Comparison of ENCODE assay signal across 8 cellular contexts in the genomic region with DNA sequence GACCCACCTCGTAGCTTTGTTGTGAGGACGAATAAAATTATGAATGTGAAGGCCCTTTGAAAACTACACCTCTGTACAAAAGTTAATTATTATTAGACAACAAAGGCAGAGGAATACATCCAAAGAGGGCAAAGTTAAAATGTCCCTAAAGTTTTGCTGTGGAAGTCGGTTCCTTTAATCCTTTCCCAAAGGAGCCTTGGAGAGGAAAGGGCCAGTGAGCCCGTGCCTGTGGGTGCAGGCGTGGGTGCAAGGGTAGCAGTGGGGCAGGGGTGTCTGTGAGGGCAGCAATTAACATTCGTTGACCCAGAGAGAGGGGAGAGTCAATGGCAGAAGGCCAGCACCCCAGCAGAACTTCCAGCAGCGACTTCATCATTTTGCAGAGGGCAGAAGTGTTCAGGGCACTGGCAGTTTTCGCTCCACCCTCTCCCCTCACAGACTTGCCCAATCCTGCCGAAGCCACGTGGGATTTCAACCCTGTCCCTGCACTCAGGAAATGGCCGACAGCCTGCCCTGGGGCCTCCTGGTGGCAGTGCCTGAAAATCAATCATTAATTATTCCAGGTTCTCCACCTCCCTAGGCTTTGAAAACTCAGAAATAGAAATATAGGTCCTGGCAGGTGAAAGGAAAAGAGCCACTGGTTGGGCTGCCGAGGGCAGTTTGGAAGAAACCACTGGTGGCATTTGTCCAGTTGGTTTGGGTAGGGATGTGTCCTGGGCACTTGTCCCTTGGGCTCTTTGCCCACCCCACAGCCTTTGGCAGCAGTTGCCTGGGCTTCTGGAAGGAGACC. TPM values are rescaled to one million over a fixed set of nuclear protein-coding genes. Genes with fewer than 3 reads are reported as not detected.
A peak's percentile ranks its signal among the peaks of the same experiment; 100 is the strongest.
DNase-seq lines count a peak whose midpoint lies in the region; ATAC-seq and TF ChIP-seq lines count a peak whose summit lies in the region.

No MANE protein-coding gene starts in this region.

- H3K27ac ChIP-seq in mammary epithelial cell (ENCODE audit: insufficient read depth, low read depth, low read length) (peak overlapping the region; percentile 99), lung (ENCODE audit: low read depth in 1 of 2, low read length in 1 of 2) (peak overlapping the region; percentile 61 to 92)

- no peaks in the 10 kb centered on the region for H3K79me2 ChIP-seq in mammary epithelial cell (ENCODE audit: insufficient read depth, low read length)

- H2AFZ ChIP-seq in mammary epithelial cell (ENCODE audit: low read depth, low read length): peak overlapping the region; percentile 15

- peak overlapping the region; percentile 61 for H3K4me2 ChIP-seq in mammary epithelial cell (ENCODE audit: insufficient read depth, low read depth, low read length)

- TSS peak; percentile 19 for BruUV-seq in mammary epithelial cell (replicated peaks; lab: Mats Ljungman, UMichigan)

- H3K36me3 ChIP-seq in mammary epithelial cell (ENCODE audit: insufficient read depth, low read length) (no peaks in the 10 kb centered on the region), lung (ENCODE audit: control insufficient read depth in 2 of 2, insufficient read depth in 2 of 2, low read length in 2 of 2) (no peaks in the 10 kb centered on the region)

- peak overlapping the region; percentile 88 for H3K9ac ChIP-seq in mammary epithelial cell (ENCODE audit: insufficient read depth, low read length)

- intact Hi-C loops in mammary epithelial cell (cut with micrococcal nuclease): loop anchor here (1.0 kb wide), 7 partner anchors 22 to 87 kb away; no protein-coding TSS in a partner anchor

- dilution Hi-C loops in mammary epithelial cell (cut with HindIII; ENCODE audit: low sequenced_read_pairs): no loop called here

- H4K20me1 ChIP-seq in mammary epithelial cell (ENCODE audit: insufficient read depth, low read length): no peaks in the 10 kb centered on the region

- no peaks in the 10 kb centered on the region for H3K9me3 ChIP-seq in mammary epithelial cell (replicated peaks; ENCODE audit: insufficient read depth, low read length)
- peaks cover 0 to under 1% of the 10 kb centered on the region in 2 donors for H3K9me3 ChIP-seq in lung (ENCODE audit: control insufficient read depth in 2 of 2, insufficient read depth in 1 of 2, low read length in 1 of 2)

- H3K27me3 ChIP-seq in mammary epithelial cell (ENCODE audit: insufficient read depth, low read length) (no peaks in the 10 kb centered on the region), lung (ENCODE audit: control insufficient read depth, insufficient read depth) (no peaks in the 10 kb centered on the region)

- WGBS in mammary epithelial cell (ENCODE audit: low coverage, missing lambda C conversion rate): 15% methylated on average over 10 of the region's 12 CpGs
- WGBS in lung, 2 donors: 41 to 53% methylated on average over 12 of the region's 12 CpGs

- ATAC-seq in lung (ENCODE audit: insufficient read depth, low FRiP score): peak; percentile 29

- DNase-seq in A172 (ENCODE audit: low spot score) (peak; percentile 89), mammary epithelial cell (peak; percentile 81), lung (ENCODE audit: low spot score) (peak; percentile 83), NCI-H1930 (lab: John Stamatoyannopoulos, UW) (no peak), NCI-H1092 (lab: John Stamatoyannopoulos, UW) (no peak), NK-92 (lab: John Stamatoyannopoulos, UW; ENCODE audit: unreplicated experiment) (no peak)
- DNase-seq in activated effector memory CD4-positive, alpha-beta T cell treated with Interleukin-2 at 50 U/mL for 16 hours: no peak

- TF ChIP-seq CTCF in mammary epithelial cell (conservative IDR thresholded peaks at IDR 0.05 in 1 of 2, IDR thresholded peaks at IDR 0.05 in 1 of 2; ENCODE audit: extremely low read depth in 1 of 2, insufficient read depth in 1 of 2, low read depth in 1 of 2, low read length in 2 of 2) (peak; percentile 14 to 47), lung (IDR thresholded peaks at IDR 0.05; ENCODE audit: control extremely low read depth, extremely low read depth) (no peak)

- H3K4me3 ChIP-seq in mammary epithelial cell (replicated peaks in 1 of 3; ENCODE audit: insufficient read depth in 1 of 3, low read depth in 2 of 3, low read length in 3 of 3): no peak overlapping the region
- no peak overlapping the region for H3K4me3 ChIP-seq in lung

- in situ Hi-C loops in mammary epithelial cell (cut with MboI; ENCODE audit: low sequenced_read_pairs in 2 of 2): no loop called here

- H3K4me1 ChIP-seq in mammary epithelial cell (ENCODE audit: insufficient read depth, low read length) (peaks cover 47% of the 10 kb centered on the region), lung (ENCODE audit: control insufficient read depth in 2 of 2, insufficient read depth in 2 of 2, low read length in 2 of 2) (peaks cover 2 to 10% of the 10 kb centered on the region in 2 donors)

- peak; percentile 46 for TF ChIP-seq RAD21 in Ishikawa (IDR thresholded peaks at IDR 0.05; ENCODE audit: low read depth)

- peak; percentile 86 for TF ChIP-seq EP300 in Ishikawa (IDR thresholded peaks at IDR 0.05; ENCODE audit: borderline replicate concordance)

- CTCF ChIA-PET in mammary epithelial cell (lab: Charles Lee; ENCODE audit: low non-redundant PET): interaction anchor here (0.6 to 0.7 kb wide), 2 partner anchors 34 to 44 kb away, joined by 3 read pairs; no protein-coding TSS in a partner anchor

TF ChIP-seq in Ishikawa, 13 proteins besides CTCF, POLR2A, EP300 and RAD21:
- TF ChIP-seq ZBTB7A (IDR thresholded peaks at IDR 0.05; ENCODE audit: low read depth): no peak
- peak; percentile 94 for TF ChIP-seq CEBPB (IDR thresholded peaks at IDR 0.05)
- TF ChIP-seq, protein P1, sequence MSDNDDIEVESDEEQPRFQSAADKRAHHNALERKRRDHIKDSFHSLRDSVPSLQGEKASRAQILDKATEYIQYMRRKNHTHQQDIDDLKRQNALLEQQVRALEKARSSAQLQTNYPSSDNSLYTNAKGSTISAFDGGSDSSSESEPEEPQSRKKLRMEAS (IDR thresholded peaks at IDR 0.05): peak; percentile 97
- no peak; the same call in 1 of the 2 replicates for TF ChIP-seq FOXM1 (IDR thresholded peaks at IDR 0.05; ENCODE audit: borderline replicate concordance, low read depth)
- TF ChIP-seq CREB1 (IDR thresholded peaks at IDR 0.05; ENCODE audit: low read depth): no peak
- TF ChIP-seq EGR1 (IDR thresholded peaks at IDR 0.05): peak; percentile 43; the same call in 1 of the 2 replicates
- TF ChIP-seq, protein P2, sequence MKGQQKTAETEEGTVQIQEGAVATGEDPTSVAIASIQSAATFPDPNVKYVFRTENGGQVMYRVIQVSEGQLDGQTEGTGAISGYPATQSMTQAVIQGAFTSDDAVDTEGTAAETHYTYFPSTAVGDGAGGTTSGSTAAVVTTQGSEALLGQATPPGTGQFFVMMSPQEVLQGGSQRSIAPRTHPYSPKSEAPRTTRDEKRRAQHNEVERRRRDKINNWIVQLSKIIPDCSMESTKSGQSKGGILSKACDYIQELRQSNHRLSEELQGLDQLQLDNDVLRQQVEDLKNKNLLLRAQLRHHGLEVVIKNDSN (IDR thresholded peaks at IDR 0.05): peak; percentile 86
- peak; percentile 40; the same call in 1 of the 2 replicates for TF ChIP-seq TEAD4 (IDR thresholded peaks at IDR 0.05)
- peak; percentile 88 for TF ChIP-seq TCF12 (IDR thresholded peaks at IDR 0.05; ENCODE audit: low read depth)
- TF ChIP-seq, protein P3, sequence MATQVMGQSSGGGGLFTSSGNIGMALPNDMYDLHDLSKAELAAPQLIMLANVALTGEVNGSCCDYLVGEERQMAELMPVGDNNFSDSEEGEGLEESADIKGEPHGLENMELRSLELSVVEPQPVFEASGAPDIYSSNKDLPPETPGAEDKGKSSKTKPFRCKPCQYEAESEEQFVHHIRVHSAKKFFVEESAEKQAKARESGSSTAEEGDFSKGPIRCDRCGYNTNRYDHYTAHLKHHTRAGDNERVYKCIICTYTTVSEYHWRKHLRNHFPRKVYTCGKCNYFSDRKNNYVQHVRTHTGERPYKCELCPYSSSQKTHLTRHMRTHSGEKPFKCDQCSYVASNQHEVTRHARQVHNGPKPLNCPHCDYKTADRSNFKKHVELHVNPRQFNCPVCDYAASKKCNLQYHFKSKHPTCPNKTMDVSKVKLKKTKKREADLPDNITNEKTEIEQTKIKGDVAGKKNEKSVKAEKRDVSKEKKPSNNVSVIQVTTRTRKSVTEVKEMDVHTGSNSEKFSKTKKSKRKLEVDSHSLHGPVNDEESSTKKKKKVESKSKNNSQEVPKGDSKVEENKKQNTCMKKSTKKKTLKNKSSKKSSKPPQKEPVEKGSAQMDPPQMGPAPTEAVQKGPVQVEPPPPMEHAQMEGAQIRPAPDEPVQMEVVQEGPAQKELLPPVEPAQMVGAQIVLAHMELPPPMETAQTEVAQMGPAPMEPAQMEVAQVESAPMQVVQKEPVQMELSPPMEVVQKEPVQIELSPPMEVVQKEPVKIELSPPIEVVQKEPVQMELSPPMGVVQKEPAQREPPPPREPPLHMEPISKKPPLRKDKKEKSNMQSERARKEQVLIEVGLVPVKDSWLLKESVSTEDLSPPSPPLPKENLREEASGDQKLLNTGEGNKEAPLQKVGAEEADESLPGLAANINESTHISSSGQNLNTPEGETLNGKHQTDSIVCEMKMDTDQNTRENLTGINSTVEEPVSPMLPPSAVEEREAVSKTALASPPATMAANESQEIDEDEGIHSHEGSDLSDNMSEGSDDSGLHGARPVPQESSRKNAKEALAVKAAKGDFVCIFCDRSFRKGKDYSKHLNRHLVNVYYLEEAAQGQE (IDR thresholded peaks at IDR 0.05; ENCODE audit: low read depth): no peak
- TF ChIP-seq YY1 (IDR thresholded peaks at IDR 0.05; ENCODE audit: low read depth): peak; percentile 72
- TF ChIP-seq NFIC (IDR thresholded peaks at IDR 0.05): peak; percentile 78
- TF ChIP-seq TAF1 (IDR thresholded peaks at IDR 0.05; ENCODE audit: low read depth): peak; percentile 30; the same call in 1 of the 2 replicates

RNA-seq across cellular contexts. Expression of a gene that starts 4.2 kb away (rescaled TPM):
- 1.4 and 1.8 TPM in 2 replicates for total RNA-seq in A172 (2014; rRNA removed; shearing (Covaris generic))
- total RNA-seq in mammary epithelial cell: 10 to 100 TPM in 1 of 2 donors, 1 to 10 TPM in 1; 3.3 to 16.1 TPM
- 0.79 TPM for polyA plus RNA-seq in mammary epithelial cell
- not detected for polyA minus RNA-seq in mammary epithelial cell
- 1 to 10 TPM in 1 of 2 donors, under 1 TPM in 1; 0.28 to 5.9 TPM for total RNA-seq in lung
- polyA plus RNA-seq in lung: 1 to 10 TPM in 1 of 2 donors, under 1 TPM in 1; 0.89 to 3.8 TPM

Comparison
In these comparisons a context has a peak if more than half of its experiments do, and no peak if none do; other contexts are left out.
1. DNase-seq: peak in A172 (single experiment), mammary epithelial cell (single experiment) and lung (single experiment); none in NCI-H1930 (0 of 2), activated effector memory CD4-positive, alpha-beta T cell treated with Interleukin-2 at 50 U/mL for 16 hours (single experiment), NCI-H1092 (single experiment) and NK-92 (single experiment).